ENCODE assay signal across 9 cellular contexts in genomic region chr2:101829018-101829396, GRCh38.
DNase-seq lines count a peak whose midpoint lies in the region; ATAC-seq and TF ChIP-seq lines count a peak whose summit lies in the region.
"Had no signal": no experiment of that assay in that cellular context is flagged by ENCODE, and none has a peak within 500 bp of the region (broad histone marks: within the 10 kb centered on the region; RNA-seq: fewer than 3 reads in every experiment).

No MANE protein-coding gene starts in this region.

- 83 to 95% methylated on average over 1 to 2 of the region's 5 CpGs for WGBS in mesodermal cell (ENCODE audit: insufficient coverage in 2 of 2), 2 experiments

- H3K27ac Mint-ChIP-seq in activated CD8-positive, alpha-beta memory T cell treated with anti-CD3 and anti-CD28 coated beads, Interleukin-2, amount 10 ng/mL, durations not matched to agents 7 days and 5 days, result no peak overlapping the region

- no peak overlapping the region for H3K4me2 ChIP-seq in Karpas-422 (ENCODE audit: low read depth, low read length, poor library complexity, severe bottlenecking)

- H3K9me3 ChIP-seq in AG04450 (ENCODE audit: control insufficient read depth, insufficient read depth, low read length), result no peaks in the 10 kb centered on the region
- H3K9me3 ChIP-seq in Karpas-422 (ENCODE audit: low read length), result no peaks in the 10 kb centered on the region
- H3K9me3 ChIP-seq in mesodermal cell (ENCODE audit: control insufficient read depth, low read length), result no peaks in the 10 kb centered on the region
- H3K9me3 ChIP-seq in mucosa of descending colon, result no peaks in the 10 kb centered on the region

- CTCF ChIA-PET in AG04450 (lab: Charles Lee), result interaction anchor here (0.6 to 4.9 kb wide), 6 partner anchors 15 to 488 kb away, joined by 3 to 53 read pairs (median 4); no protein-coding TSS in a partner anchor
- CTCF ChIA-PET in activated CD8-positive, alpha-beta memory T cell treated with anti-CD3 and anti-CD28 coated beads, Interleukin-2, amount 10 ng/mL, durations not matched to agents 7 days and 5 days (lab: Charles Lee), result interaction anchor here (0.9 to 5.2 kb wide), 8 partner anchors 8 to 412 kb away, joined by 3 to 36 read pairs (median 4); partner anchors contain the start of gene RFX8

- peaks cover 55% of the 10 kb centered on the region for H3K4me1 Mint-ChIP-seq in activated CD8-positive, alpha-beta memory T cell treated with anti-CD3 and anti-CD28 coated beads, Interleukin-2, amount 10 ng/mL, durations not matched to agents 7 days and 5 days

- peaks cover 17% of the 10 kb centered on the region for H3K36me3 Mint-ChIP-seq in activated CD8-positive, alpha-beta memory T cell treated with anti-CD3 and anti-CD28 coated beads, Interleukin-2, amount 10 ng/mL, durations not matched to agents 7 days and 5 days

- no peaks in the 10 kb centered on the region for H3K9me2 ChIP-seq in Karpas-422 (replicated peaks; ENCODE audit: insufficient read depth, low read length)

- H3K27ac ChIP-seq in AG04450 (ENCODE audit: low read depth, low read length) (peak overlapping the region; percentile 23), Karpas-422 (ENCODE audit: low read length) (no peak overlapping the region), mesodermal cell (ENCODE audit: low read depth, low read length, severe bottlenecking) (peak overlapping the region; percentile 81)

- peaks cover 3% of the 10 kb centered on the region; the same call in 1 of the 2 replicates for H4K20me1 ChIP-seq in Karpas-422 (ENCODE audit: insufficient read depth, low read depth, low read length)

- H2AFZ ChIP-seq in Karpas-422 (ENCODE audit: low read length), result no peak overlapping the region

- H3K4me1 ChIP-seq in Karpas-422 (ENCODE audit: low read length) (no peaks in the 10 kb centered on the region), mesodermal cell (ENCODE audit: control insufficient read depth, insufficient read depth, low read length, poor library complexity, severe bottlenecking) (peaks cover 53% of the 10 kb centered on the region), mucosa of descending colon (ENCODE audit: low read depth) (no peaks in the 10 kb centered on the region)

- no peak overlapping the region for H3K9ac ChIP-seq in Karpas-422 (ENCODE audit: low read length)

- H3K27me3 Mint-ChIP-seq in activated CD8-positive, alpha-beta memory T cell treated with anti-CD3 and anti-CD28 coated beads, Interleukin-2, amount 10 ng/mL, durations not matched to agents 7 days and 5 days, result no peaks in the 10 kb centered on the region

- H3K36me3 ChIP-seq in Karpas-422 (ENCODE audit: insufficient read depth, low read length), result no peaks in the 10 kb centered on the region
- H3K36me3 ChIP-seq in mesodermal cell (ENCODE audit: control insufficient read depth, insufficient read depth, low read length), result peaks cover 62% of the 10 kb centered on the region
- H3K36me3 ChIP-seq in mucosa of descending colon (ENCODE audit: low read depth), result no peaks in the 10 kb centered on the region

- TF ChIP-seq CTCF in AG04450 (IDR thresholded peaks at IDR 0.05; ENCODE audit: low read depth, low read length), result no peak
- no peak for TF ChIP-seq CTCF in choroid plexus epithelial cell (conservative IDR thresholded peaks at IDR 0.05; ENCODE audit: low read depth, low read length)
- no peak for TF ChIP-seq CTCF in mucosa of descending colon (IDR thresholded peaks at IDR 0.05)

- POLR2A ChIA-PET in AG04450 (lab: Yijun Ruan, JAX), result interaction anchor here (0.7 kb wide), 1 partner anchor 130 kb away, joined by 3 read pairs; no protein-coding TSS in a partner anchor

- intact Hi-C loops in mucosa of descending colon (cut with DNase I, micrococcal nuclease), result no loop called here

- ATAC-seq in activated CD8-positive, alpha-beta memory T cell treated with anti-CD3 and anti-CD28 coated beads, Interleukin-2, amount 10 ng/mL, durations not matched to agents 7 days and 5 days, result no peak
- ATAC-seq in mucosa of descending colon, result no peak

- H3K9me3 Mint-ChIP-seq in activated CD8-positive, alpha-beta memory T cell treated with anti-CD3 and anti-CD28 coated beads, Interleukin-2, amount 10 ng/mL, durations not matched to agents 7 days and 5 days (ENCODE audit: low read depth), result no peaks in the 10 kb centered on the region
- H3K9me3 Mint-ChIP-seq: T-helper 2 cell treated with Interferon-gamma antibody and Interleukin-4, amounts not matched to agents 5 μg/mL and 100 μg/mL, for 36 hours had no signal

- H3K27me3 ChIP-seq in AG04450 (ENCODE audit: control insufficient read depth, insufficient read depth, low read length) (no peaks in the 10 kb centered on the region), Karpas-422 (ENCODE audit: low read length) (no peaks in the 10 kb centered on the region)

- no peak overlapping the region for H3K4me3 ChIP-seq in AG04450 (ENCODE audit: low read depth, low read length)
- H3K4me3 ChIP-seq in Karpas-422 (ENCODE audit: low read length), result no peak overlapping the region
- H3K4me3 ChIP-seq in choroid plexus epithelial cell (ENCODE audit: low read depth, low read length), result no peak overlapping the region
- no peak overlapping the region for H3K4me3 ChIP-seq in mesodermal cell (ENCODE audit: extremely low read depth, insufficient read depth, low read length, poor library complexity, severe bottlenecking)
- no peak overlapping the region for H3K4me3 ChIP-seq in mucosa of descending colon

- H3K4me3 Mint-ChIP-seq in activated CD8-positive, alpha-beta memory T cell treated with anti-CD3 and anti-CD28 coated beads, Interleukin-2, amount 10 ng/mL, durations not matched to agents 7 days and 5 days, result no peak overlapping the region

- H3K79me2 ChIP-seq in Karpas-422 (ENCODE audit: low read length), result no peaks in the 10 kb centered on the region

- no peak for DNase-seq in AG04450 (ENCODE audit: low read depth, low spot score)
- peak; percentile 16 for DNase-seq in Karpas-422
- peak; percentile 60 for DNase-seq in choroid plexus epithelial cell (ENCODE audit: low read depth)
- DNase-seq in inferior parietal cortex (ENCODE audit: extremely low spot score), result no peak
- DNase-seq in DMS53 treated with DMSO at 0.1 percent for 48 hours (lab: John Stamatoyannopoulos, UW; ENCODE audit: unreplicated experiment), result no peak
- DNase-seq in activated CD8-positive, alpha-beta memory T cell treated with anti-CD3 and anti-CD28 coated beads, Interleukin-2, amount 10 ng/mL, durations not matched to agents 7 days and 5 days, result no peak
- DNase-seq in mucosa of descending colon, result no peak

Comparison
In these comparisons a context has a peak if more than half of its experiments do, and no peak if none do; other contexts are left out.
1. DNase-seq: peak in Karpas-422 (single experiment) and choroid plexus epithelial cell (single experiment); none in AG04450 (single experiment), inferior parietal cortex (single experiment), DMS53 treated with DMSO at 0.1 percent for 48 hours (single experiment), activated CD8-positive, alpha-beta memory T cell treated with anti-CD3 and anti-CD28 coated beads, Interleukin-2, amount 10 ng/mL, durations not matched to agents 7 days and 5 days (single experiment) and mucosa of descending colon (0 of 3).